Comparison of ENCODE assay signal across 7 cellular contexts in genomic region chr6:79504372-79504771, GRCh38.
"Had no signal": no experiment of that assay in that cellular context is flagged by ENCODE, and none has a peak within 500 bp of the region (broad histone marks: within the 10 kb centered on the region; RNA-seq: fewer than 3 reads in every experiment).

No MANE protein-coding gene starts in this region.

- H3K9me3 ChIP-seq: HAP-1 had no signal

- H3K4me3 ChIP-seq: GM23248, HAP-1 had no signal

- H3K27ac ChIP-seq: GM23248, HL-60 had no signal

- H3K36me3 ChIP-seq: HAP-1 had no signal

- H3K9ac ChIP-seq: GM23248 had no signal

- DNase-seq: GM23248, GOT3, H7, KBM-7 had no signal

- H2AFZ ChIP-seq: GM23248 had no signal

- H3K4me1 ChIP-seq: HAP-1 had no signal

- ATAC-seq: HCT116 had no signal
